In genomic region chr11:11864332-11864731, GRCh38 we compare ENCODE assay signal across 17 cellular contexts. TPM values are rescaled to one million over a fixed set of nuclear protein-coding genes. Genes with fewer than 3 reads are reported as not detected.
DNase-seq lines count a peak whose midpoint lies in the region; ATAC-seq and TF ChIP-seq lines count a peak whose summit lies in the region.
"Had no signal": no experiment of that assay in that cellular context is flagged by ENCODE, and none has a peak within 500 bp of the region (broad histone marks: within the 10 kb centered on the region; RNA-seq: fewer than 3 reads in every experiment).

No MANE protein-coding gene starts in this region.

- H3K9me3 ChIP-seq in OCI-LY7 (ENCODE audit: low read length): peaks cover 20% of the 10 kb centered on the region
- H3K9me3 ChIP-seq: BE2C had no signal

- no peaks in the 10 kb centered on the region for H4K20me1 ChIP-seq in OCI-LY7 (ENCODE audit: insufficient read depth, low read length)

- no peak for TF ChIP-seq CTCF in OCI-LY7 (conservative IDR thresholded peaks at IDR 0.05; ENCODE audit: low read length)
- no peak for TF ChIP-seq CTCF in endothelial cell (IDR thresholded peaks at IDR 0.05; ENCODE audit: unreplicated experiment)

- no peaks in the 10 kb centered on the region for H3K27me3 Mint-ChIP-seq in activated naive CD4-positive, alpha-beta T cell treated with anti-CD3 and anti-CD28 coated beads for 36 hours (ENCODE audit: low read depth)
- no peaks in the 10 kb centered on the region for H3K27me3 Mint-ChIP-seq in endothelial cell (ENCODE audit: unreplicated experiment)
- H3K27me3 Mint-ChIP-seq: CD8-positive, alpha-beta memory T cell had no signal

- H3K27ac ChIP-seq in OCI-LY7 (ENCODE audit: low read depth, low read length, poor library complexity, severe bottlenecking): no peak overlapping the region

- CTCF ChIA-PET in activated naive CD4-positive, alpha-beta T cell treated with anti-CD3 and anti-CD28 coated beads for 36 hours (lab: Charles Lee): interaction anchor here (1.5 to 5.3 kb wide), 3 partner anchors 9 to 14 kb away, joined by 4 to 31 read pairs (median 4); no protein-coding TSS in a partner anchor
- CTCF ChIA-PET in OCI-LY7 (lab: Charles Lee; ENCODE audit: unreplicated experiment): interaction anchor here (1.0 kb wide), 1 partner anchor 56 kb away, joined by 3 read pairs; no protein-coding TSS in a partner anchor

- peak; percentile 13 to 24 for ATAC-seq in activated naive CD4-positive, alpha-beta T cell treated with anti-CD3 and anti-CD28 coated beads, Interleukin-2, amount 50 U/mL, for 72 hours
- no peak for ATAC-seq in left ventricle myocardium superior
- ATAC-seq: HepG2, Right ventricle myocardium inferior had no signal

- no peak overlapping the region for H3K4me3 ChIP-seq in OCI-LY7 (ENCODE audit: low read depth, low read length, poor library complexity, severe bottlenecking)

- 0 out of 2 replicates have a peak overlapping the region, but pooled peaks have one; percentile 22 for H3K4me2 ChIP-seq in OCI-LY7 (ENCODE audit: low read length)

- H2AFZ ChIP-seq in OCI-LY7 (ENCODE audit: low read length): no peak overlapping the region

- BruUV-seq in OCI-LY7 (replicated peaks; lab: Mats Ljungman, UMichigan): no TSS peak

- intact Hi-C loops in activated naive CD4-positive, alpha-beta T cell treated with anti-CD3 and anti-CD28 coated beads for 36 hours (cut with micrococcal nuclease): no loop called here
- intact Hi-C loops in OCI-LY7 (cut with micrococcal nuclease; ENCODE audit: unreplicated experiment) (no loop called here), left ventricle myocardium superior (cut with micrococcal nuclease) (no loop called here)

- POLR2A ChIA-PET in OCI-LY7 (lab: Charles Lee): interaction anchor here (0.8 to 1.2 kb wide), 2 partner anchors 10 to 22 kb away, joined by 5 read pairs; partner anchors contain the start of gene USP47

- H3K36me3 ChIP-seq in OCI-LY7 (ENCODE audit: insufficient read depth, low read length): peaks cover 23% of the 10 kb centered on the region
- H3K36me3 ChIP-seq: BE2C had no signal

- peaks cover 61% of the 10 kb centered on the region for H3K4me1 Mint-ChIP-seq in activated naive CD4-positive, alpha-beta T cell treated with anti-CD3 and anti-CD28 coated beads for 36 hours (ENCODE audit: low read depth)
- H3K4me1 Mint-ChIP-seq in endothelial cell (ENCODE audit: unreplicated experiment): peaks cover 25% of the 10 kb centered on the region

- peaks cover 18% of the 10 kb centered on the region for H3K4me1 ChIP-seq in OCI-LY7 (ENCODE audit: insufficient read depth, low read length, poor library complexity, severe bottlenecking)
- H3K4me1 ChIP-seq: BE2C had no signal

- H3K27ac Mint-ChIP-seq in activated naive CD4-positive, alpha-beta T cell treated with anti-CD3 and anti-CD28 coated beads, Interleukin-2, amount 50 U/mL, for 72 hours: peak overlapping the region in 1 of 2 donors; percentile 18
- H3K27ac Mint-ChIP-seq in activated naive CD4-positive, alpha-beta T cell treated with anti-CD3 and anti-CD28 coated beads for 36 hours: no peak overlapping the region
- H3K27ac Mint-ChIP-seq in endothelial cell (ENCODE audit: unreplicated experiment): peak overlapping the region; percentile 15

- no peaks in the 10 kb centered on the region for H3K9me2 ChIP-seq in OCI-LY7 (ENCODE audit: insufficient read depth, low read length)

- H3K36me3 Mint-ChIP-seq in activated naive CD4-positive, alpha-beta T cell treated with anti-CD3 and anti-CD28 coated beads, Interleukin-2, amount 50 U/mL, for 72 hours: peaks cover 0 to 19% of the 10 kb centered on the region in 2 donors
- peaks cover 9% of the 10 kb centered on the region for H3K36me3 Mint-ChIP-seq in activated naive CD4-positive, alpha-beta T cell treated with anti-CD3 and anti-CD28 coated beads for 36 hours (ENCODE audit: low read depth)
- H3K36me3 Mint-ChIP-seq in endothelial cell (ENCODE audit: low read depth, unreplicated experiment): no peaks in the 10 kb centered on the region

- no peak for DNase-seq in activated naive CD4-positive, alpha-beta T cell treated with anti-CD3 and anti-CD28 coated beads, Interleukin-2, amount 50 U/mL, for 72 hours (ENCODE audit: low spot score in 2 of 2)
- no peak for DNase-seq in activated naive CD4-positive, alpha-beta T cell treated with anti-CD3 and anti-CD28 coated beads for 36 hours
- DNase-seq in OCI-LY7 (ENCODE audit: low spot score): no peak
- DNase-seq in endothelial cell (ENCODE audit: low spot score): no peak
- no peak for DNase-seq in midbrain (lab: John Stamatoyannopoulos, UW)
- DNase-seq in NCI-H187 (lab: John Stamatoyannopoulos, UW): no peak
- no peak for DNase-seq in nucleus accumbens (lab: John Stamatoyannopoulos, UW)
- no peak for DNase-seq in left ventricle myocardium superior
- DNase-seq: BE2C; CD8-positive, alpha-beta memory T cell; DMS53; NCI-H1436 treated with DMSO at 0.1 percent for 48 hours; NCI-H2081; NCI-H446 treated with DMSO at 0.1 percent for 48 hours; NCI-H69 had no signal

- no peak overlapping the region for H3K4me3 Mint-ChIP-seq in activated naive CD4-positive, alpha-beta T cell treated with anti-CD3 and anti-CD28 coated beads for 36 hours
- no peak overlapping the region for H3K4me3 Mint-ChIP-seq in endothelial cell (ENCODE audit: unreplicated experiment)

- H3K9me3 Mint-ChIP-seq in activated naive CD4-positive, alpha-beta T cell treated with anti-CD3 and anti-CD28 coated beads, Interleukin-2, amount 50 U/mL, for 72 hours: peaks cover 0 to 9% of the 10 kb centered on the region in 2 donors
- peaks cover 3% of the 10 kb centered on the region for H3K9me3 Mint-ChIP-seq in activated naive CD4-positive, alpha-beta T cell treated with anti-CD3 and anti-CD28 coated beads for 36 hours
- no peaks in the 10 kb centered on the region for H3K9me3 Mint-ChIP-seq in endothelial cell (ENCODE audit: unreplicated experiment)

- peaks cover 98% of the 10 kb centered on the region for H3K79me2 ChIP-seq in OCI-LY7 (ENCODE audit: insufficient read depth, low read depth, low read length)

RNA-seq across cellular contexts. Expression of gene USP47, which starts 22.6 kb away (rescaled TPM):
- 10 to 100 TPM; 39.7 to 51.4 TPM for total RNA-seq in activated naive CD4-positive, alpha-beta T cell treated with anti-CD3 and anti-CD28 coated beads, Interleukin-2, amount 50 U/mL, for 72 hours
- 10 to 100 TPM; 52.4 to 56.0 TPM for total RNA-seq in activated naive CD4-positive, alpha-beta T cell treated with anti-CD3 and anti-CD28 coated beads for 36 hours
- 35.2 and 44.1 TPM in 2 replicates for total RNA-seq in OCI-LY7 (2014; rRNA removed; shearing (Covaris generic))
- 39.4 and 42.2 TPM in 2 replicates for total RNA-seq in OCI-LY7 (2022)
- total RNA-seq in endothelial cell (ENCODE audit: unreplicated experiment): 45.1 TPM
- total RNA-seq in left ventricle myocardium superior: 51.5 TPM
